ENCODE assay signal across 23 cellular contexts in genomic region chr10:110181911-110182310, GRCh38. TPM values are rescaled to one million over a fixed set of nuclear protein-coding genes. Genes with fewer than 3 reads are reported as not detected.
A peak's percentile ranks its signal among the peaks of the same experiment; 100 is the strongest.
DNase-seq lines count a peak whose midpoint lies in the region; ATAC-seq, FAIRE-seq and TF ChIP-seq lines count a peak whose summit lies in the region.
"Had no signal": no experiment of that assay in that cellular context is flagged by ENCODE, and none has a peak within 500 bp of the region (broad histone marks: within the 10 kb centered on the region; RNA-seq: fewer than 3 reads in every experiment).

No MANE protein-coding gene starts in this region.

- no peaks in the 10 kb centered on the region for H3K23me2 ChIP-seq in H1 (ENCODE audit: low read depth, low read length)

- H3K27ac ChIP-seq in HEK293 (ENCODE audit: extremely low read depth, low read depth, low read length) (no peak overlapping the region), H1 (ENCODE audit: low read depth, low read length) (no peak overlapping the region), neuronal stem cell (replicated peaks; ENCODE audit: low read length) (no peak overlapping the region), left lung (no peak overlapping the region), right atrium auricular region (no peak overlapping the region)
- H3K27ac ChIP-seq: A549; BLaER1 treated with 17β-estradiol and CSF1 and Interleukin-3, amounts not matched to agents 10 nM and 100 nM had no signal

- H3K4ac ChIP-seq in H1 (replicated peaks; ENCODE audit: insufficient read length, low read depth, low read length) (no peak overlapping the region), neuronal stem cell (ENCODE audit: low read length) (no peak overlapping the region)

- no peak overlapping the region for H3K56ac ChIP-seq in H1 (replicated peaks; ENCODE audit: insufficient read length, low read depth, low read length)

- H4K8ac ChIP-seq in H1 (ENCODE audit: extremely low read depth, insufficient read depth, low read length): no peak overlapping the region
- H4K8ac ChIP-seq in neuronal stem cell (ENCODE audit: low read depth, low read length): no peak overlapping the region

- WGBS in H1 (ENCODE audit: extremely low coverage in 1 of 2, insufficient coverage in 1 of 2, insufficient read length in 1 of 2, insufficient replicate concordance in 2 of 2, low coverage in 1 of 2, low lambda C conversion rate in 2 of 2, missing lambda C conversion rate in 1 of 2), 2 experiments: 85% methylated on average over 5 of the region's 5 CpGs; no CpG with 5 or more reads in 1 of the 2 experiments
- WGBS in neuronal stem cell (ENCODE audit: extremely low coverage in 2 of 2, insufficient read length in 2 of 2, insufficient replicate concordance in 1 of 2), 2 donors: no CpG with 5 or more reads among the region's 5 CpGs

- CTCF ChIA-PET in HEK293 (lab: Yijun Ruan, JAX) (interaction anchor here (0.6 to 1.4 kb wide), 2 partner anchors 24 to 250 kb away, joined by 3 to 4 read pairs; no protein-coding TSS in a partner anchor), H1 (lab: Charles Lee; ENCODE audit: partially characterized antibody) (interaction anchor here (1.0 to 2.3 kb wide), 5 partner anchors 11 to 40 kb away, joined by 3 to 9 read pairs (median 5); no protein-coding TSS in a partner anchor)

- H3K9ac ChIP-seq in H1 (replicated peaks in 1 of 4; ENCODE audit: extremely low read depth in 1 of 4, low read depth in 3 of 4, low read length in 3 of 4) (no peak overlapping the region), neuronal stem cell (ENCODE audit: low read depth, low read length, poor library complexity) (no peak overlapping the region)
- H3K9ac ChIP-seq: BLaER1 treated with 17β-estradiol and CSF1 and Interleukin-3, amounts not matched to agents 10 nM and 100 nM had no signal

- no peak overlapping the region for H3K4me2 ChIP-seq in H1 (ENCODE audit: insufficient read depth in 1 of 2, low read depth in 2 of 2, low read length in 2 of 2)
- no peak overlapping the region for H3K4me2 ChIP-seq in neuronal stem cell (ENCODE audit: insufficient read depth, low read length, poor library complexity, severe bottlenecking)
- H3K4me2 ChIP-seq: A549; BLaER1 treated with 17β-estradiol and CSF1 and Interleukin-3, amounts not matched to agents 10 nM and 100 nM had no signal

- no peaks in the 10 kb centered on the region for H3K79me2 ChIP-seq in H1 (ENCODE audit: control insufficient read depth in 1 of 2, insufficient read depth in 2 of 2, low read length in 2 of 2)

- H2BK20ac ChIP-seq in H1 (ENCODE audit: low read length): no peak overlapping the region

- H3K14ac ChIP-seq in H1 (ENCODE audit: insufficient read length) (no peak overlapping the region), neuronal stem cell (ENCODE audit: low read length) (no peak overlapping the region)

- no peak overlapping the region for H2AFZ ChIP-seq in H1 (ENCODE audit: low read length)
- no peak overlapping the region for H2AFZ ChIP-seq in neuronal stem cell (ENCODE audit: low read length)

- ATAC-seq in left lung: no peak
- ATAC-seq in HG02840 (IDR thresholded peaks at IDR 0.05; ENCODE audit: low FRiP score, unreplicated experiment): no peak

- intact Hi-C loops in left lung (cut with DNase I): no loop called here

- no peak for TF ChIP-seq POLR2A in H1 (IDR thresholded peaks at IDR 0.05; ENCODE audit: control extremely low read depth in 1 of 2, low read depth in 2 of 2, low read length in 2 of 2)

- DNase-seq in H1 (ENCODE audit: low read depth in 1 of 2, low spot score in 2 of 2) (no peak), neuronal stem cell (ENCODE audit: low spot score) (no peak), urothelium cell line (ENCODE audit: low spot score) (no peak), left lung (no peak), right atrium auricular region (ENCODE audit: low spot score) (no peak)
- DNase-seq: 8988T; ACHN; AML-193; BE2C; Calu3; CD4-positive, alpha-beta memory T cell; COR-L47; DMS53; DMS79 treated with DMSO at 0.1 percent for 48 hours; GOT3; H7; HCEC 1CT had no signal

- H3K27me3 ChIP-seq in H1 (replicated peaks in 1 of 4; ENCODE audit: control insufficient read depth in 3 of 4, extremely low read depth in 1 of 4, insufficient read depth in 3 of 4, low read length in 3 of 4): 0 out of 7 replicates have a peak, but pooled peaks cover 0 to 8% (median under 1%) of the 10 kb centered on the region in 4 experiments
- peaks cover 0 to 19% (median 0%) of the 10 kb centered on the region in 3 experiments for H3K27me3 ChIP-seq in neuronal stem cell (ENCODE audit: control insufficient read depth in 3 of 3, insufficient read depth in 3 of 3, low read depth in 1 of 3, low read length in 3 of 3)
- H3K27me3 ChIP-seq in left lung: peaks cover 0 to 6% of the 10 kb centered on the region in 2 donors
- no peaks in the 10 kb centered on the region for H3K27me3 ChIP-seq in right atrium auricular region
- H3K27me3 ChIP-seq: BE2C; BLaER1 treated with 17β-estradiol and CSF1 and Interleukin-3, amounts not matched to agents 10 nM and 100 nM had no signal

- TF ChIP-seq CTCF in HEK293 (tag by site-specific recombination; IDR thresholded peaks at IDR 0.05) (no peak), H1 (IDR thresholded peaks at IDR 0.05; ENCODE audit: control extremely low read depth in 1 of 3, insufficient read depth in 1 of 3, low read depth in 1 of 3, low read length in 3 of 3) (no peak), left lung (IDR thresholded peaks at IDR 0.05) (no peak), right atrium auricular region (IDR thresholded peaks at IDR 0.05) (no peak)

- POLR2A ChIA-PET in HEK293 (lab: Yijun Ruan, JAX) (no interaction called here), H1 (lab: Charles Lee; ENCODE audit: partially characterized antibody) (no interaction called here)

- no peaks in the 10 kb centered on the region for H3K9me3 ChIP-seq in HEK293 (ENCODE audit: control insufficient read depth, insufficient read depth, low read depth, low read length)
- H3K9me3 ChIP-seq in H1 (ENCODE audit: insufficient read depth in 2 of 2, low read depth in 1 of 2, low read length in 1 of 2): no peaks in the 10 kb centered on the region
- no peaks in the 10 kb centered on the region for H3K9me3 ChIP-seq in neuronal stem cell (replicated peaks in 1 of 2; ENCODE audit: control insufficient read depth in 2 of 2, insufficient read depth in 1 of 2, low read depth in 1 of 2, low read length in 2 of 2)
- H3K9me3 ChIP-seq in left lung: no peaks in the 10 kb centered on the region
- no peaks in the 10 kb centered on the region for H3K9me3 ChIP-seq in right atrium auricular region
- H3K9me3 ChIP-seq: A549; BE2C; BLaER1 treated with 17β-estradiol and CSF1 and Interleukin-3, amounts not matched to agents 10 nM and 100 nM had no signal

- H3K4me1 ChIP-seq in HEK293 (ENCODE audit: control insufficient read depth, insufficient read depth, low read length) (no peaks in the 10 kb centered on the region), H1 (replicated peaks in 1 of 4; ENCODE audit: control insufficient read depth in 3 of 4, insufficient read depth in 4 of 4, low read length in 3 of 4) (no peaks in the 10 kb centered on the region), neuronal stem cell (ENCODE audit: control insufficient read depth in 2 of 2, insufficient read depth in 1 of 2, low read depth in 1 of 2, low read length in 2 of 2) (peaks cover 0 to 3% of the 10 kb centered on the region in 2 donors), left lung (no peaks in the 10 kb centered on the region), right atrium auricular region (no peaks in the 10 kb centered on the region)
- H3K4me1 ChIP-seq: A549, BE2C had no signal

- no peak for TF ChIP-seq EP300 in H1 (IDR thresholded peaks at IDR 0.05; ENCODE audit: borderline replicate concordance in 1 of 2, low read depth in 2 of 2, low read length in 2 of 2)

- H2BK120ac ChIP-seq in H1 (replicated peaks; ENCODE audit: low read depth, low read length) (no peak overlapping the region), neuronal stem cell (ENCODE audit: low read depth, low read length) (no peak overlapping the region)

- H2BK15ac ChIP-seq in H1 (ENCODE audit: low read length): no peak overlapping the region
- H2BK15ac ChIP-seq in neuronal stem cell (ENCODE audit: low read length): no peak overlapping the region

- FAIRE-seq in H1 (lab: Jason Lieb, UNC) (no peak), urothelium cell line (lab: Jason Lieb, UNC) (peak; percentile 63)
- FAIRE-seq: A549, G401.6, GM12892 had no signal

- no peak overlapping the region for H2BK12ac ChIP-seq in H1 (ENCODE audit: low read depth, low read length)
- H2BK12ac ChIP-seq in neuronal stem cell (ENCODE audit: low read length): no peak overlapping the region

- H4K91ac ChIP-seq in H1 (replicated peaks; ENCODE audit: insufficient read length, low read length) (no peak overlapping the region), neuronal stem cell (ENCODE audit: low read depth, low read length, poor library complexity) (no peak overlapping the region)

- no peak overlapping the region for H4K5ac ChIP-seq in H1 (ENCODE audit: insufficient read length, low read depth, low read length)

- H3K18ac ChIP-seq in H1 (ENCODE audit: extremely low read depth, low read length): no peak overlapping the region
- H3K18ac ChIP-seq in neuronal stem cell (ENCODE audit: low read length): no peak overlapping the region

- TF ChIP-seq RAD21 in H1 (IDR thresholded peaks at IDR 0.05 in 1 of 2, conservative IDR thresholded peaks at IDR 0.05 in 1 of 2; ENCODE audit: low read depth in 2 of 2, low read length in 2 of 2): no peak

- H2BK5ac ChIP-seq in H1 (ENCODE audit: low read depth, low read length): no peak overlapping the region
- H2BK5ac ChIP-seq in neuronal stem cell (ENCODE audit: low read length): peak overlapping the region; percentile 7

- no peaks in the 10 kb centered on the region for H3K36me3 ChIP-seq in HEK293 (ENCODE audit: control insufficient read depth in 2 of 2, insufficient read depth in 1 of 2, low read length in 2 of 2)
- H3K36me3 ChIP-seq in H1 (ENCODE audit: control insufficient read depth in 2 of 4, insufficient read depth in 4 of 4, low read length in 3 of 4): no peaks in the 10 kb centered on the region
- H3K36me3 ChIP-seq in neuronal stem cell (replicated peaks in 1 of 2; ENCODE audit: control insufficient read depth in 2 of 2, insufficient read depth in 2 of 2, low read length in 2 of 2): no peaks in the 10 kb centered on the region
- H3K36me3 ChIP-seq in left lung: no peaks in the 10 kb centered on the region
- H3K36me3 ChIP-seq in right atrium auricular region: no peaks in the 10 kb centered on the region
- H3K36me3 ChIP-seq: BE2C; BLaER1 treated with 17β-estradiol and CSF1 and Interleukin-3, amounts not matched to agents 10 nM and 100 nM had no signal

- H3K79me1 ChIP-seq in H1 (ENCODE audit: low read depth, low read length) (no peaks in the 10 kb centered on the region), neuronal stem cell (ENCODE audit: low read depth, low read length) (no peaks in the 10 kb centered on the region)

- H4K20me1 ChIP-seq in H1 (replicated peaks in 1 of 2; ENCODE audit: control insufficient read depth in 1 of 2, insufficient read depth in 2 of 2, low read length in 2 of 2): no peaks in the 10 kb centered on the region
- H4K20me1 ChIP-seq: BLaER1 treated with 17β-estradiol and CSF1 and Interleukin-3, amounts not matched to agents 10 nM and 100 nM had no signal

- H3K23ac ChIP-seq in H1 (ENCODE audit: insufficient read length) (no peak overlapping the region), neuronal stem cell (ENCODE audit: low read depth, low read length, poor library complexity) (no peak overlapping the region)

- no peak overlapping the region for H3K4me3 ChIP-seq in HEK293 (ENCODE audit: low read depth, low read length)
- H3K4me3 ChIP-seq in H1 (ENCODE audit: extremely low read depth in 1 of 4, insufficient read depth in 2 of 4, low read depth in 3 of 4, low read length in 4 of 4): no peak overlapping the region
- no peak overlapping the region for H3K4me3 ChIP-seq in neuronal stem cell (ENCODE audit: low read length in 2 of 2)
- H3K4me3 ChIP-seq in left lung: no peak overlapping the region
- H3K4me3 ChIP-seq in right atrium auricular region: no peak overlapping the region
- H3K4me3 ChIP-seq: A549; BLaER1 treated with 17β-estradiol and CSF1 and Interleukin-3, amounts not matched to agents 10 nM and 100 nM had no signal

- H2AK5ac ChIP-seq in H1 (ENCODE audit: low read depth, low read length): 0 out of 2 replicates have a peak overlapping the region, but pooled peaks have one; percentile 0
- H2AK5ac ChIP-seq in neuronal stem cell (ENCODE audit: low read depth, low read length): no peak overlapping the region

RNA-seq across cellular contexts. Expression of gene MXI1, which starts 25.5 kb away (rescaled TPM):
- 8.8 and 10.3 TPM in 2 replicates for total RNA-seq in H1 (2021; fragmentation: NEBNext Ultra II Directional; extraction: Animal tissue kit (Norgen Biotek cat#: 25700))
- 3.9 and 5.7 TPM in 2 replicates for polyA plus RNA-seq in H1 (2011; rRNA removed)
- polyA plus RNA-seq in H1 (2011; cell fraction: cytosol; rRNA removed): 4.8 TPM
- 9.1 TPM for polyA plus RNA-seq in H1 (2011; cell fraction: nucleus; rRNA removed)
- polyA plus RNA-seq in H1 (2012, experiment 1 of 2): 6.4 to 13.7 TPM (median 11.0 TPM) in 4 replicates
- polyA plus RNA-seq in H1 (2012, experiment 2 of 2): 1.5 TPM
- 9.0 TPM for polyA plus RNA-seq in H1 (2013, experiment 1 of 2)
- 8.6 TPM for polyA plus RNA-seq in H1 (2013, experiment 2 of 2)
- polyA minus RNA-seq in H1 (2011; rRNA and poly(A)+ RNA removed): 8.1 and 8.2 TPM in 2 replicates
- 8.2 TPM for polyA minus RNA-seq in H1 (2011; cell fraction: cytosol; rRNA and poly(A)+ RNA removed)
- polyA minus RNA-seq in H1 (2011; cell fraction: nucleus; rRNA and poly(A)+ RNA removed): 14.6 TPM
- polyA plus RNA-seq in neuronal stem cell (2013, experiment 1 of 2): 17.4 TPM
- polyA plus RNA-seq in neuronal stem cell (2013, experiment 2 of 2): 18.5 TPM
- total RNA-seq in left lung (10 to 100 TPM; 16.5 to 16.7 TPM), right atrium auricular region (10 to 100 TPM; 50.8 to 78.8 TPM)
